1 cellular context compared by ENCODE assay signal in the genomic region with DNA sequence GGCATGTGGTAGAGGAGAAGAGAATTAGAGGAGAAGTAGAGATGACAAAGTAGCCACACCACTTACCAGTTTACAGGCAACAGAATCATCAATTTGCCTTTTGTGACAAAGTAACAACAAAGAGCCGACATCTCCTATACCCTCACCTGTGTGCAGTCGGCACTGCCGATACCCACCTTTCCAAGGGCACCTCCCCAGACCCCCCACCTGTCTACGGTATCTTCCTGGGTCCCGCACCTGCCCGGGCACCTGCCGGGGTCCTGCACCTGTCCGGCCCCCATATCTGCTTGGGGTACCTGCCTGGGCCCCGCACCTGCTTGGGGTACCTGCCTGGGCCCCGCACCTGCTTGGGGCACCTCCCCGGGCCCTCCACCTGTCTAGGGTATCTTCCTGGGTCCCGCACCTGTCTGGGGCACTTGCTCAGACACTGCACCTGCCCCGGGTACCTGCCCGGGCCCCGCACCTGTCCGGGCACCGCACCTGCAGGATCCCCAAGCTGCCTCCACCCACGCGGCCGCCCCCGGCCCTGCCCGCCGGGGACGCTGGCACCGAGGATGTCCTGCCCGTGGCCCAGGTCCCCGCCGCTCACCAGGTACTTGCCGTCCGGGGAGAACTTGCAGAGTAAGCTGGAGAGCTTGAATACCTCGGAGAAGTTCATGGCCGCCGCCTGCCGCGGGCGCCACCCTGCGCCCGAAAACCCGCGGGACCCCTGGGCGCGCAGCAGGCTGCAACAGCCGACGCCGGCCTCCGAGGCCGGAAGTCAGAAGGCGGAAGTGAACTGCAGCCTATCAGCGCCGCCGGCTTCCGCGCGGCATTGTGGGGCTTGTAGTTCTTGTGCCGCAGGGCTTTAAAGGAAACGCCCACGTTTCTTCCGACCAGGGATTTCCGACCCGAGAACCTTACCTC.
TF ChIP-seq lines count a peak whose summit lies in the region.

Gene WRAP73, minus strand, starts transcription at position 762 of the 906 bp plus-strand sequence. Its CDS starts 104 bp downstream, at position 658.

TF ChIP-seq in H1, 55 proteins besides CTCF, POLR2A, EP300 and RAD21:
- TF ChIP-seq KDM4A (IDR thresholded peaks at IDR 0.05; ENCODE audit: low read depth, low read length, severe bottlenecking): peak; percentile 83
- TF ChIP-seq PHF8 (conservative IDR thresholded peaks at IDR 0.05; ENCODE audit: low read depth, low read length): peak; percentile 67
- TF ChIP-seq CHD1 (IDR thresholded peaks at IDR 0.05; ENCODE audit: low read depth, low read length): no peak
- TF ChIP-seq JUN (IDR thresholded peaks at IDR 0.05; ENCODE audit: low read depth, low read length): no peak
- TF ChIP-seq ASH2L (IDR thresholded peaks at IDR 0.05; ENCODE audit: low read length): no peak
- TF ChIP-seq SAP30 (IDR thresholded peaks at IDR 0.05; ENCODE audit: insufficient read depth, insufficient replicate concordance, low read length): no peak
- peak; percentile 94 for TF ChIP-seq GABPA (IDR thresholded peaks at IDR 0.05; ENCODE audit: borderline replicate concordance, insufficient read depth, low read length)
- TF ChIP-seq, protein P1, sequence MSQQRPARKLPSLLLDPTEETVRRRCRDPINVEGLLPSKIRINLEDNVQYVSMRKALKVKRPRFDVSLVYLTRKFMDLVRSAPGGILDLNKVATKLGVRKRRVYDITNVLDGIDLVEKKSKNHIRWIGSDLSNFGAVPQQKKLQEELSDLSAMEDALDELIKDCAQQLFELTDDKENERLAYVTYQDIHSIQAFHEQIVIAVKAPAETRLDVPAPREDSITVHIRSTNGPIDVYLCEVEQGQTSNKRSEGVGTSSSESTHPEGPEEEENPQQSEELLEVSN (IDR thresholded peaks at IDR 0.05): no peak
- TF ChIP-seq RXRA (IDR thresholded peaks at IDR 0.05; ENCODE audit: insufficient read depth, low read depth, low read length): no peak
- TF ChIP-seq HDAC2 (IDR thresholded peaks at IDR 0.05; ENCODE audit: borderline replicate concordance in 1 of 2, low read depth in 2 of 2, low read length in 2 of 2): 0 out of 4 replicates have a peak, but pooled peaks of 1 of the 2 experiments have one; percentile 51
- TF ChIP-seq CBX8 (IDR thresholded peaks at IDR 0.05; ENCODE audit: borderline replicate concordance, low read depth, low read length): no peak
- no peak for TF ChIP-seq SP4 (IDR thresholded peaks at IDR 0.05; ENCODE audit: low read length)
- no peak for TF ChIP-seq SP2 (IDR thresholded peaks at IDR 0.05; ENCODE audit: low read length)
- peak; percentile 79; the same call in 1 of the 2 replicates for TF ChIP-seq EGR1 (IDR thresholded peaks at IDR 0.05; ENCODE audit: borderline replicate concordance, low read depth, low read length)
- TF ChIP-seq SIX5 (IDR thresholded peaks at IDR 0.05; ENCODE audit: low read depth, low read length): peak; percentile 87
- TF ChIP-seq FOSL1 (IDR thresholded peaks at IDR 0.05; ENCODE audit: insufficient read depth, low read depth, low read length): no peak
- no peak for TF ChIP-seq ATF2 (IDR thresholded peaks at IDR 0.05; ENCODE audit: low read length)
- peak; percentile 74; the same call in 1 of the 2 replicates for TF ChIP-seq CREB1 (IDR thresholded peaks at IDR 0.05)
- TF ChIP-seq POLR2AphosphoS5 (IDR thresholded peaks at IDR 0.05; ENCODE audit: low read depth, low read length): no peak
- peak; percentile 25; the same call in 1 of the 2 replicates for TF ChIP-seq TAF1 (IDR thresholded peaks at IDR 0.05; ENCODE audit: low read depth, low read length)
- TF ChIP-seq SIRT6 (IDR thresholded peaks at IDR 0.05; ENCODE audit: low read length): no peak
- no peak for TF ChIP-seq NRF1 (IDR thresholded peaks at IDR 0.05; ENCODE audit: low read depth, low read length)
- peak; percentile 74; the same call in 1 of the 2 replicates for TF ChIP-seq SP1 (IDR thresholded peaks at IDR 0.05; ENCODE audit: low read depth, low read length)
- no peak for TF ChIP-seq CBX5 (IDR thresholded peaks at IDR 0.05; ENCODE audit: low read depth, low read length)
- TF ChIP-seq CEBPB (IDR thresholded peaks at IDR 0.05; ENCODE audit: low read depth, low read length): no peak
- TF ChIP-seq RBBP5 (IDR thresholded peaks at IDR 0.05; ENCODE audit: borderline replicate concordance, low read depth, low read length): 0 out of 2 replicates have a peak, but pooled peaks have one; percentile 52
- peak; percentile 66; the same call in 1 of the 2 replicates for TF ChIP-seq YY1 (IDR thresholded peaks at IDR 0.05; ENCODE audit: low read depth, low read length)
- TF ChIP-seq SIN3A (conservative IDR thresholded peaks at IDR 0.05 in 1 of 2, IDR thresholded peaks at IDR 0.05 in 1 of 2; ENCODE audit: low read depth in 1 of 2, low read length in 2 of 2): peak in 1 of 2 experiments; percentile 73; a peak in 1 of 4 replicates
